14 cellular contexts compared by ENCODE assay signal in the genomic region with DNA sequence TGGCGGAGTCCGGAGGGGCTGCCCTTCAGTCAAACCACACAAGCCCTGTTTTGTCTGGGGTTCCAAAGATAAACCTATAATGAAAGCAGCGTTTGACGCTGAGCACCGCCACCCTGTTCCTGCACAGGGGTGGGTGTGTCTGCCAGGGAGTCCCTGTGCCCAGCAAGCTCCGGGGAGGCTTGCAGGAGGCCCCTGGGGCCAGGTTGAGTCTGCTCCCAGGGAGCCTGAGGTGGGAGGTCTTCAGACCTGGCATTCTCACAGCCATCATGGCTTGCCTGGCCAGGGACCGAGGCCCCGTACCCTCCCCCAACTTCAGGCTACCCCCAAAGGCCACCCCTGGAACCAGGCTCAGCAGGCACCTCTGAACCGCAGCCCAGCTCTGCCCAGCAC.
DNase-seq lines count a peak whose midpoint lies in the region; ATAC-seq and TF ChIP-seq lines count a peak whose summit lies in the region.
"Had no signal": no experiment of that assay in that cellular context is flagged by ENCODE, and none has a peak within 500 bp of the region (broad histone marks: within the 10 kb centered on the region; RNA-seq: fewer than 3 reads in every experiment).

No MANE protein-coding gene starts in this region.

- H3K36me3 ChIP-seq in neural progenitor cell (no peaks in the 10 kb centered on the region), upper lobe of right lung (no peaks in the 10 kb centered on the region)
- H3K36me3 ChIP-seq: ascending aorta had no signal

- H3K27ac ChIP-seq in neural progenitor cell: no peak overlapping the region
- no peak overlapping the region for H3K27ac ChIP-seq in upper lobe of right lung
- H3K27ac ChIP-seq: ascending aorta had no signal

- no peak overlapping the region for H3K9ac ChIP-seq in neural progenitor cell

- no peaks in the 10 kb centered on the region for H3K79me2 ChIP-seq in neural progenitor cell (ENCODE audit: low read depth)

- no peak for ATAC-seq in activated naive CD4-positive, alpha-beta T cell treated with anti-CD3 and anti-CD28 coated beads, Interleukin-2, amount 50 U/mL, for 72 hours
- ATAC-seq in left cardiac atrium (no peak), upper lobe of right lung (no peak), HG03460 (IDR thresholded peaks at IDR 0.05; ENCODE audit: unreplicated experiment) (no peak)
- ATAC-seq: naive thymus-derived CD4-positive, alpha-beta T cell had no signal

- TF ChIP-seq CTCF in neural progenitor cell (IDR thresholded peaks at IDR 0.05) (no peak), upper lobe of right lung (IDR thresholded peaks at IDR 0.05) (no peak), GM20000 (IDR thresholded peaks at IDR 0.05; ENCODE audit: extremely low read depth, missing control alignments) (no peak)

- H3K4me3 Mint-ChIP-seq in neural progenitor cell: peak overlapping the region; percentile 50

- H3K4me1 ChIP-seq in neural progenitor cell: peaks cover 14% of the 10 kb centered on the region
- peaks cover 12% of the 10 kb centered on the region for H3K4me1 ChIP-seq in upper lobe of right lung
- H3K4me1 ChIP-seq: ascending aorta had no signal

- peak; percentile 2 for DNase-seq in activated naive CD4-positive, alpha-beta T cell treated with anti-CD3 and anti-CD28 coated beads, Interleukin-2, amount 50 U/mL, for 16 hours
- no peak for DNase-seq in activated naive CD4-positive, alpha-beta T cell treated with anti-CD3 and anti-CD28 coated beads, Interleukin-2, amount 50 U/mL, for 72 hours (ENCODE audit: low spot score in 2 of 2)
- peak; percentile 18 for DNase-seq in left cardiac atrium
- DNase-seq in neural progenitor cell (ENCODE audit: low spot score): no peak
- peak; percentile 40 for DNase-seq in upper lobe of right lung
- no peak for DNase-seq in GM20000 (ENCODE audit: low spot score)
- no peak for DNase-seq in NCI-H1436 treated with DMSO at 0.1 percent for 48 hours (lab: John Stamatoyannopoulos, UW)
- DNase-seq: DMS 273 treated with DMSO at 0.1 percent for 48 hours; effector memory CD4-positive, alpha-beta T cell; KG1; NCI-H1694 had no signal

- H4K20me1 ChIP-seq in neural progenitor cell (ENCODE audit: low read depth): no peaks in the 10 kb centered on the region

- H3K27me3 Mint-ChIP-seq in neural progenitor cell (ENCODE audit: insufficient read depth, low read depth): peaks cover 2% of the 10 kb centered on the region

- no peak overlapping the region for H3K27ac Mint-ChIP-seq in activated naive CD4-positive, alpha-beta T cell treated with anti-CD3 and anti-CD28 coated beads, Interleukin-2, amount 50 U/mL, for 72 hours
- H3K27ac Mint-ChIP-seq in neural progenitor cell: peak overlapping the region; percentile 53

- no peaks in the 10 kb centered on the region for H3K36me3 Mint-ChIP-seq in activated naive CD4-positive, alpha-beta T cell treated with anti-CD3 and anti-CD28 coated beads, Interleukin-2, amount 50 U/mL, for 72 hours
- no peaks in the 10 kb centered on the region for H3K36me3 Mint-ChIP-seq in neural progenitor cell

- H3F3A ChIP-seq in neural progenitor cell (ENCODE audit: low read depth): no peaks in the 10 kb centered on the region

- H3K4me2 ChIP-seq in neural progenitor cell: peak overlapping the region; percentile 27

- H3K9me3 ChIP-seq in neural progenitor cell (ENCODE audit: low read depth): no peaks in the 10 kb centered on the region
- H3K9me3 ChIP-seq in upper lobe of right lung: no peaks in the 10 kb centered on the region
- H3K9me3 ChIP-seq: ascending aorta had no signal

- peaks cover 19% of the 10 kb centered on the region for H3K4me1 Mint-ChIP-seq in neural progenitor cell

- H2AFZ ChIP-seq in neural progenitor cell (replicated peaks): no peak overlapping the region

- H3K9me3 Mint-ChIP-seq in activated naive CD4-positive, alpha-beta T cell treated with anti-CD3 and anti-CD28 coated beads, Interleukin-2, amount 50 U/mL, for 72 hours: no peaks in the 10 kb centered on the region
- peaks cover 12% of the 10 kb centered on the region for H3K9me3 Mint-ChIP-seq in neural progenitor cell
- H3K9me3 Mint-ChIP-seq: naive thymus-derived CD4-positive, alpha-beta T cell had no signal

- H3K27me3 ChIP-seq in neural progenitor cell (peaks cover 37% of the 10 kb centered on the region), upper lobe of right lung (no peaks in the 10 kb centered on the region)
- H3K27me3 ChIP-seq: ascending aorta had no signal

- intact Hi-C loops in left cardiac atrium (cut with DNase I): loop anchor here in 1 of 2 donors (10.0 kb wide), 1 partner anchor 96 kb away; a partner anchor contains a TSS
- intact Hi-C loops in upper lobe of right lung (cut with DNase I): no loop called here

- H3K4me3 ChIP-seq in neural progenitor cell (no peak overlapping the region), upper lobe of right lung (no peak overlapping the region)
- H3K4me3 ChIP-seq: ascending aorta had no signal

Comparison
In these comparisons a context has a peak if more than half of its experiments do, and no peak if none do; other contexts are left out.
1. DNase-seq: peak in activated naive CD4-positive, alpha-beta T cell treated with anti-CD3 and anti-CD28 coated beads, Interleukin-2, amount 50 U/mL, for 16 hours (single experiment), left cardiac atrium (single experiment) and upper lobe of right lung (single experiment); none in activated naive CD4-positive, alpha-beta T cell treated with anti-CD3 and anti-CD28 coated beads, Interleukin-2, amount 50 U/mL, for 72 hours (0 of 2), neural progenitor cell (single experiment), GM20000 (single experiment) and NCI-H1436 treated with DMSO at 0.1 percent for 48 hours (single experiment).